1 cellular context compared by ENCODE assay signal in the genomic region with DNA sequence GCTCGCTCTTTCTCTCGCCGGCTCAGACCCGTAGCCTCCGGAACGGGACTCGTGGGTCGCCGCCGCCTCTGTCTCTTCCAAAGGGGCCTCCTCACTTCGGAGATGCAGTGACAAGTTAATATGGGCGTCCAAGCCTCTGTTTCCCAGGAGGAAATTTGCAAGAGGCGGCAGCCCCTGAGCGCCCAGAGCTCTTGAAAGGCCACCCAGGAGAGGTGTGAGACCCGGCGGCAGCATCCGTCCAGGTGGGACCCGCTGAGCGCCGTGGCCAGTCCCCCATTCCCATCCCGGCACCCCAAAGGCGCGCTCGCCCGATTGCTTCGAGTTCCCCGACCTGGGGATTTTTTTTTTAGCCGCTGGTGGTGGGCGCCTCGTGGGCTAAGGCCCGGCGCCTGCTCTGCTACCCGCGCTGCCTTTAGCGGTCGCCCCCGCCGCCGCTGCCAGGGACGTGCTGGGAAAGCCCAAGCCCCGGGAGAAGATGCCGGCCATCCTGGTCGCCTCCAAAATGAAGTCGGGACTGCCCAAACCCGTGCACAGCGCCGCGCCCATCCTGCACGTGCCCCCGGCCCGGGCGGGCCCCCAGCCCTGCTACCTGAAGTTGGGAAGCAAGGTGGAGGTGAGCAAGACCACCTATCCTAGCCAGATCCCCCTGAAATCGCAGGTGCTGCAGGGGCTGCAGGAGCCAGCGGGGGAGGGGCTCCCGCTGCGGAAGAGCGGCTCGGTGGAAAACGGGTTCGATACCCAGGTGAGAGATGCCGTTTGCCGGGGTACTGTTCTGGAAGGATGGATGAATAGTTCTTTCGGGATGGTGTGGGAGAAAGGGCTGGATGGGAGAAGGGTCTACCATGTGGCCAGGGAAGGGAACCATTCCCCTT.
TF ChIP-seq lines count a peak whose summit lies in the region.

No MANE protein-coding gene starts in this region.

TF ChIP-seq in H1, 55 proteins besides CTCF, POLR2A, EP300 and RAD21 (continued from another document):
- TF ChIP-seq EZH2 (IDR thresholded peaks at IDR 0.05; ENCODE audit: low read depth, low read length, severe bottlenecking) (peak; percentile 84), KDM5A (IDR thresholded peaks at IDR 0.05; ENCODE audit: low read length) (no peak), CTBP2 (IDR thresholded peaks at IDR 0.05; ENCODE audit: borderline replicate concordance, insufficient read depth, insufficient read length, low read length) (peak; percentile 70), ASH2L (IDR thresholded peaks at IDR 0.05; ENCODE audit: low read length) (no peak), CEBPB (IDR thresholded peaks at IDR 0.05; ENCODE audit: low read depth, low read length) (no peak), SAP30 (IDR thresholded peaks at IDR 0.05; ENCODE audit: insufficient read depth, insufficient replicate concordance, low read length) (peak; percentile 65), RFX5 (IDR thresholded peaks at IDR 0.05; ENCODE audit: borderline replicate concordance, low read depth, low read length) (no peak), SRF (IDR thresholded peaks at IDR 0.05; ENCODE audit: low read depth, low read length) (no peak), SIRT6 (IDR thresholded peaks at IDR 0.05; ENCODE audit: low read length) (no peak), RBBP5 (IDR thresholded peaks at IDR 0.05; ENCODE audit: borderline replicate concordance, low read depth, low read length) (peak; percentile 66; the same call in 1 of the 2 replicates), YY1 (IDR thresholded peaks at IDR 0.05; ENCODE audit: low read depth, low read length) (peak; percentile 43; the same call in 1 of the 2 replicates), TEAD4 (IDR thresholded peaks at IDR 0.05; ENCODE audit: low read depth, low read length) (no peak), PHF8 (conservative IDR thresholded peaks at IDR 0.05; ENCODE audit: low read depth, low read length) (no peak), MAFK (IDR thresholded peaks at IDR 0.05; ENCODE audit: low read depth, low read length) (no peak), KDM4A (IDR thresholded peaks at IDR 0.05; ENCODE audit: low read depth, low read length, severe bottlenecking) (peak; percentile 67)
- TF ChIP-seq, protein P1, sequence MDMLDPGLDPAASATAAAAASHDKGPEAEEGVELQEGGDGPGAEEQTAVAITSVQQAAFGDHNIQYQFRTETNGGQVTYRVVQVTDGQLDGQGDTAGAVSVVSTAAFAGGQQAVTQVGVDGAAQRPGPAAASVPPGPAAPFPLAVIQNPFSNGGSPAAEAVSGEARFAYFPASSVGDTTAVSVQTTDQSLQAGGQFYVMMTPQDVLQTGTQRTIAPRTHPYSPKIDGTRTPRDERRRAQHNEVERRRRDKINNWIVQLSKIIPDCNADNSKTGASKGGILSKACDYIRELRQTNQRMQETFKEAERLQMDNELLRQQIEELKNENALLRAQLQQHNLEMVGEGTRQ (IDR thresholded peaks at IDR 0.05; ENCODE audit: low read length) = no peak
- TF ChIP-seq, protein P2, sequence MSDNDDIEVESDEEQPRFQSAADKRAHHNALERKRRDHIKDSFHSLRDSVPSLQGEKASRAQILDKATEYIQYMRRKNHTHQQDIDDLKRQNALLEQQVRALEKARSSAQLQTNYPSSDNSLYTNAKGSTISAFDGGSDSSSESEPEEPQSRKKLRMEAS (IDR thresholded peaks at IDR 0.05) = peak; percentile 78
- TF ChIP-seq, protein P3, sequence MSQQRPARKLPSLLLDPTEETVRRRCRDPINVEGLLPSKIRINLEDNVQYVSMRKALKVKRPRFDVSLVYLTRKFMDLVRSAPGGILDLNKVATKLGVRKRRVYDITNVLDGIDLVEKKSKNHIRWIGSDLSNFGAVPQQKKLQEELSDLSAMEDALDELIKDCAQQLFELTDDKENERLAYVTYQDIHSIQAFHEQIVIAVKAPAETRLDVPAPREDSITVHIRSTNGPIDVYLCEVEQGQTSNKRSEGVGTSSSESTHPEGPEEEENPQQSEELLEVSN (IDR thresholded peaks at IDR 0.05) = peak; percentile 79
